Comparison of ENCODE assay signal across 1 cellular context in genomic region chr5:79107020-79107796, GRCh38.
TF ChIP-seq lines count a peak whose summit lies in the region.

No MANE protein-coding gene starts in this region.

TF ChIP-seq in HepG2, 621 proteins besides CTCF, POLR2A, EP300 and RAD21:
- peak; percentile 43; the same call in 1 of the 2 replicates for TF ChIP-seq REPIN1 (CRISPR knock-in tag; IDR thresholded peaks at IDR 0.05; ENCODE audit: borderline replicate concordance, low read depth)
- 0 out of 2 replicates have a peak, but pooled peaks have one; percentile 10 for TF ChIP-seq TFAP4 (IDR thresholded peaks at IDR 0.05; ENCODE audit: borderline replicate concordance, low read depth)
- TF ChIP-seq ZNF780A (CRISPR knock-in tag; IDR thresholded peaks at IDR 0.05), result no peak
- 0 out of 4 replicates have a peak, but pooled peaks of 1 of the 2 experiments have one; percentile 1 for TF ChIP-seq MAFK (conservative IDR thresholded peaks at IDR 0.05 in 1 of 2, IDR thresholded peaks at IDR 0.05 in 1 of 2; ENCODE audit: low read length in 2 of 2)
